ENCODE assay signal across 14 cellular contexts in the genomic region with DNA sequence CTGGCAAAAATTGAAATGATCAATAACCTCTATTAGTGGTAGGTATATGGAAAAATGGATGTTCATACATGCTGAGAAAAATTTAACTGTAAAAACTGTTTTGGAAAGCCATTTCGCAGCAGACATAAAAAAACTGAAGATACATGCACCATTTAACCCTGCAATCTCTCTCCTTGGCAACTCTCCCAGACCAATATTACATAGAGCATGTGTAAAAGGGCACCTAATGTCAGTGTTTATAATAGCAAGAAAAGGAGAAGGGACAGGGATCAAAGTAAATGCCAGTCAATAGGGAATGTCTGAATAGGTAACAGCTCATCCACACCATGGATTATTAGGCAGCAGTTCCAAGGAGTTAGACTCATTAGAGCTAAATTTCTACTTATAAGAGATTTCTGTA.
DNase-seq lines count a peak whose midpoint lies in the region; ATAC-seq and TF ChIP-seq lines count a peak whose summit lies in the region.
"Had no signal": no experiment of that assay in that cellular context is flagged by ENCODE, and none has a peak within 500 bp of the region (broad histone marks: within the 10 kb centered on the region; RNA-seq: fewer than 3 reads in every experiment).

No MANE protein-coding gene starts in this region.

- H3K9me3 ChIP-seq in liver (ENCODE audit: control insufficient read depth in 4 of 4, low read length in 3 of 4) (no peaks in the 10 kb centered on the region), adrenal gland (replicated peaks in 1 of 3) (no peaks in the 10 kb centered on the region)

- WGBS in liver = 33% methylated on average over 1 of the region's 1 CpG
- 71 to 85% (median 80%) methylated on average over 1 of the region's 1 CpG for WGBS in adrenal gland, 4 donors

- no peaks in the 10 kb centered on the region for H3K27me3 ChIP-seq in liver (ENCODE audit: control insufficient read depth in 4 of 4, insufficient read depth in 4 of 4, low read length in 3 of 4)
- no peaks in the 10 kb centered on the region for H3K27me3 ChIP-seq in adrenal gland

- H3K27ac ChIP-seq in liver (ENCODE audit: low read depth in 1 of 2, low read length in 2 of 2) (no peak overlapping the region), adrenal gland (no peak overlapping the region)

- TF ChIP-seq POLR2A in adrenal gland (IDR thresholded peaks at IDR 0.05) = no peak

- H3K4me1 ChIP-seq in liver (ENCODE audit: control insufficient read depth in 4 of 4, insufficient read depth in 4 of 4, low read length in 3 of 4) (peaks cover 9 to 45% (median 35%) of the 10 kb centered on the region in 4 donors), adrenal gland (replicated peaks in 1 of 2) (peaks cover 0 to 9% of the 10 kb centered on the region in 2 donors)

- TF ChIP-seq CTCF in liver (IDR thresholded peaks at IDR 0.05; ENCODE audit: low read depth, low read length, missing input control) (no peak), adrenal gland (IDR thresholded peaks at IDR 0.05) (no peak)

- ATAC-seq in GM19035 (IDR thresholded peaks at IDR 0.05; ENCODE audit: unreplicated experiment) = no peak
- no peak for ATAC-seq in HG02623 (IDR thresholded peaks at IDR 0.05; ENCODE audit: unreplicated experiment)
- ATAC-seq: activated naive CD4-positive, alpha-beta T cell treated with anti-CD3 and anti-CD28 coated beads, Interleukin-2, amount 50 U/mL, for 72 hours; WTC11 had no signal

- H3K36me3 ChIP-seq in liver (ENCODE audit: control insufficient read depth in 4 of 4, insufficient read depth in 3 of 4, low read depth in 1 of 4, low read length in 3 of 4) (no peaks in the 10 kb centered on the region), adrenal gland (replicated peaks in 1 of 2) (no peaks in the 10 kb centered on the region)

- no peak overlapping the region for H3K9ac ChIP-seq in liver (ENCODE audit: low read depth in 1 of 2, low read length in 2 of 2)

- peak; percentile 37 to 47 for TF ChIP-seq RAD21 in liver (IDR thresholded peaks at IDR 0.05)

- intact Hi-C loops in adrenal gland (cut with DNase I) = no loop called here

- DNase-seq in NCI-H187 treated with DMSO at 0.1 percent for 48 hours (lab: John Stamatoyannopoulos, UW) = peak; percentile 15
- no peak for DNase-seq in NCI-H187 (lab: John Stamatoyannopoulos, UW)
- DNase-seq in NCI-H1092 treated with DMSO at 0.1 percent for 48 hours (lab: John Stamatoyannopoulos, UW) = peak; percentile 90
- DNase-seq in NCI-H345 treated with DMSO at 0.1 percent for 48 hours (lab: John Stamatoyannopoulos, UW; ENCODE audit: unreplicated experiment) = peak; percentile 53
- no peak for DNase-seq in adrenal gland
- DNase-seq: activated CD8-positive, alpha-beta memory T cell treated with anti-CD3 and anti-CD28 coated beads, Interleukin-2, amount 50 U/mL, for 48 hours; central memory CD4-positive, alpha-beta T cell; kidney; posterior cingulate gyrus had no signal

- no peak overlapping the region for H3K4me3 ChIP-seq in liver (ENCODE audit: low read depth in 1 of 3, low read length in 3 of 3)
- H3K4me3 ChIP-seq in adrenal gland = no peak overlapping the region

TF ChIP-seq in liver, 16 proteins besides CTCF, POLR2A, EP300 and RAD21:
- TF ChIP-seq, protein P1, sequence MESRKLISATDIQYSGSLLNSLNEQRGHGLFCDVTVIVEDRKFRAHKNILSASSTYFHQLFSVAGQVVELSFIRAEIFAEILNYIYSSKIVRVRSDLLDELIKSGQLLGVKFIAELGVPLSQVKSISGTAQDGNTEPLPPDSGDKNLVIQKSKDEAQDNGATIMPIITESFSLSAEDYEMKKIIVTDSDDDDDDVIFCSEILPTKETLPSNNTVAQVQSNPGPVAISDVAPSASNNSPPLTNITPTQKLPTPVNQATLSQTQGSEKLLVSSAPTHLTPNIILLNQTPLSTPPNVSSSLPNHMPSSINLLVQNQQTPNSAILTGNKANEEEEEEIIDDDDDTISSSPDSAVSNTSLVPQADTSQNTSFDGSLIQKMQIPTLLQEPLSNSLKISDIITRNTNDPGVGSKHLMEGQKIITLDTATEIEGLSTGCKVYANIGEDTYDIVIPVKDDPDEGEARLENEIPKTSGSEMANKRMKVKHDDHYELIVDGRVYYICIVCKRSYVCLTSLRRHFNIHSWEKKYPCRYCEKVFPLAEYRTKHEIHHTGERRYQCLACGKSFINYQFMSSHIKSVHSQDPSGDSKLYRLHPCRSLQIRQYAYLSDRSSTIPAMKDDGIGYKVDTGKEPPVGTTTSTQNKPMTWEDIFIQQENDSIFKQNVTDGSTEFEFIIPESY (IDR thresholded peaks at IDR 0.05) = no peak
- peak; percentile 15 for TF ChIP-seq SP1 (IDR thresholded peaks at IDR 0.05)
- TF ChIP-seq HNF4A (conservative IDR thresholded peaks at IDR 0.05) = peak; percentile 37 to 43
- no peak for TF ChIP-seq TAF1 (conservative IDR thresholded peaks at IDR 0.05)
- TF ChIP-seq EGR1 (IDR thresholded peaks at IDR 0.05; ENCODE audit: low read depth in 2 of 2) = no peak
- peak in 1 of 2 donors; percentile 45 for TF ChIP-seq RXRA (IDR thresholded peaks at IDR 0.05)

Comparison
In these comparisons a context has a peak if more than half of its experiments do, and no peak if none do; other contexts are left out.
1. DNase-seq: peak in NCI-H187 treated with DMSO at 0.1 percent for 48 hours (single experiment), NCI-H1092 treated with DMSO at 0.1 percent for 48 hours (single experiment) and NCI-H345 treated with DMSO at 0.1 percent for 48 hours (single experiment); none in NCI-H187 (0 of 2) and adrenal gland (0 of 7).